Comparison of ENCODE assay signal across 1 cellular context in the genomic region with DNA sequence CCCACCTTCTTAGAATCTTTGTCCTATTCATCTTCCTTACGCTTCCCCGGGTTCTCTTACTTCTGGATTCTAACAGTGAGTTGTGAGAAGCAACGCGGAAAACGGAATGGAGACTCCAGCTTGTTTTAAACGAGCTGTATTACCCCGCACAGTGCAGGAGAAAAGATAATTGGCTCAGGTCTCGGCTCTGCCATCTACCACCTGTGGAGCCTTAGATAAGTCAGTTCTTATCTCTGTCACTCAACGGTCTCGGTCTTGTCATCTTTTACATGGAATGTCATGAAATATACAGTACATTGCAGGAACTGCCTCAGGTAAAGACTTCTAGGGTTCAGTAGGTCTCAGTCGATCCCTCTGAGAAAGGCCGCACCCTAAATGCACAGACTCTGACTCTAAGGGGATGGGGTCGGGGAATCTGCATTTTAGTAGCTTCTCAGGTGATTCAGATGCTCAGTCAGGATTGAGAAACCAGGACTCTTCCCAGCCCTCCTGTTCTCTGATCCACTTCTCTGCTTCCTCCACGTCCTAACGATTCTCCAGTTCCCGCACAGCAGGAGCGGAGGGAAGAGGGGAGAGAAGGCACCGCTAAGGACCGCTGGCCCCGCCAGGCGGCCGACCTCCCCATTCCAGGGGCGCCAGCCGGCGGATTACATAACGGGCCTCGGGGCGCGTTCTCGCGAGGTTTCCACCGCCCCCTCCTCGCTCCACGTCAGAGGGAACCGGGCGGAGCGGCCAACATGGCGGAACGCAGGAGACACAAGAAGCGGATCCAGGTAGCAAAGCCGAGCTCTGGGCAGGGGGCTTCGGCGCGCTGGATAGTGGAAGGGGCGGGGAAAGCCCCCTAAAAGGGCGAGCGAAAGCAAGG.
TF ChIP-seq lines count a peak whose summit lies in the region.

A gene with protein sequence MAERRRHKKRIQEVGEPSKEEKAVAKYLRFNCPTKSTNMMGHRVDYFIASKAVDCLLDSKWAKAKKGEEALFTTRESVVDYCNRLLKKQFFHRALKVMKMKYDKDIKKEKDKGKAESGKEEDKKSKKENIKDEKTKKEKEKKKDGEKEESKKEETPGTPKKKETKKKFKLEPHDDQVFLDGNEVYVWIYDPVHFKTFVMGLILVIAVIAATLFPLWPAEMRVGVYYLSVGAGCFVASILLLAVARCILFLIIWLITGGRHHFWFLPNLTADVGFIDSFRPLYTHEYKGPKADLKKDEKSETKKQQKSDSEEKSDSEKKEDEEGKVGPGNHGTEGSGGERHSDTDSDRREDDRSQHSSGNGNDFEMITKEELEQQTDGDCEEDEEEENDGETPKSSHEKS (plus strand): TSS at position 722 of the 865 bp plus-strand sequence. CDS start 16 bp downstream, at position 738.

TF ChIP-seq in K562, 482 proteins besides CTCF, POLR2A, EP300 and RAD21 (continued from another document and continues in another):
- TF ChIP-seq, protein P1, sequence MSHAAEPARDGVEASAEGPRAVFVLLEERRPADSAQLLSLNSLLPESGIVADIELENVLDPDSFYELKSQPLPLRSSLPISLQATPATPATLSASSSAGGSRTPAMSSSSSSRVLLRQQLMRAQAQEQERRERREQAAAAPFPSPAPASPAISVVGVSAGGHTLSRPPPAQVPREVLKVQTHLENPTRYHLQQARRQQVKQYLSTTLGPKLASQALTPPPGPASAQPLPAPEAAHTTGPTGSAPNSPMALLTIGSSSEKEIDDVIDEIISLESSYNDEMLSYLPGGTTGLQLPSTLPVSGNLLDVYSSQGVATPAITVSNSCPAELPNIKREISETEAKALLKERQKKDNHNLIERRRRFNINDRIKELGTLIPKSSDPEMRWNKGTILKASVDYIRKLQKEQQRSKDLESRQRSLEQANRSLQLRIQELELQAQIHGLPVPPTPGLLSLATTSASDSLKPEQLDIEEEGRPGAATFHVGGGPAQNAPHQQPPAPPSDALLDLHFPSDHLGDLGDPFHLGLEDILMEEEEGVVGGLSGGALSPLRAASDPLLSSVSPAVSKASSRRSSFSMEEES (CRISPR knock-in tag; IDR thresholded peaks at IDR 0.05), result no peak
- TF ChIP-seq MTA3 (IDR thresholded peaks at IDR 0.05; ENCODE audit: borderline replicate concordance), result no peak; the same call in 1 of the 2 replicates
- TF ChIP-seq ZNF347 (CRISPR knock-in tag; IDR thresholded peaks at IDR 0.05; ENCODE audit: low read depth), result no peak
- no peak for TF ChIP-seq MED1 (CRISPR knock-in tag; IDR thresholded peaks at IDR 0.05; ENCODE audit: borderline replicate concordance)
- TF ChIP-seq SMARCA4 (IDR thresholded peaks at IDR 0.05), result peak; percentile 72
- TF ChIP-seq MEIS2 (IDR thresholded peaks at IDR 0.05; ENCODE audit: partially characterized antibody), result peak; percentile 86
- no peak for TF ChIP-seq XRCC3 (IDR thresholded peaks at IDR 0.05)
- TF ChIP-seq, protein P2, sequence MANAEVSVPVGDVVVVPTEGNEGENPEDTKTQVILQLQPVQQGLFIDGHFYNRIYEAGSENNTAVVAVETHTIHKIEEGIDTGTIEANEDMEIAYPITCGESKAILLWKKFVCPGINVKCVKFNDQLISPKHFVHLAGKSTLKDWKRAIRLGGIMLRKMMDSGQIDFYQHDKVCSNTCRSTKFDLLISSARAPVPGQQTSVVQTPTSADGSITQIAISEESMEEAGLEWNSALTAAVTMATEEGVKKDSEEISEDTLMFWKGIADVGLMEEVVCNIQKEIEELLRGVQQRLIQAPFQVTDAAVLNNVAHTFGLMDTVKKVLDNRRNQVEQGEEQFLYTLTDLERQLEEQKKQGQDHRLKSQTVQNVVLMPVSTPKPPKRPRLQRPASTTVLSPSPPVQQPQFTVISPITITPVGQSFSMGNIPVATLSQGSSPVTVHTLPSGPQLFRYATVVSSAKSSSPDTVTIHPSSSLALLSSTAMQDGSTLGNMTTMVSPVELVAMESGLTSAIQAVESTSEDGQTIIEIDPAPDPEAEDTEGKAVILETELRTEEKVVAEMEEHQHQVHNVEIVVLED (CRISPR knock-in tag; IDR thresholded peaks at IDR 0.05), result peak; percentile 34; the same call in 1 of the 2 replicates
- no peak for TF ChIP-seq HSF4 (CRISPR knock-in tag; IDR thresholded peaks at IDR 0.05; ENCODE audit: borderline replicate concordance)
- TF ChIP-seq, protein P3, sequence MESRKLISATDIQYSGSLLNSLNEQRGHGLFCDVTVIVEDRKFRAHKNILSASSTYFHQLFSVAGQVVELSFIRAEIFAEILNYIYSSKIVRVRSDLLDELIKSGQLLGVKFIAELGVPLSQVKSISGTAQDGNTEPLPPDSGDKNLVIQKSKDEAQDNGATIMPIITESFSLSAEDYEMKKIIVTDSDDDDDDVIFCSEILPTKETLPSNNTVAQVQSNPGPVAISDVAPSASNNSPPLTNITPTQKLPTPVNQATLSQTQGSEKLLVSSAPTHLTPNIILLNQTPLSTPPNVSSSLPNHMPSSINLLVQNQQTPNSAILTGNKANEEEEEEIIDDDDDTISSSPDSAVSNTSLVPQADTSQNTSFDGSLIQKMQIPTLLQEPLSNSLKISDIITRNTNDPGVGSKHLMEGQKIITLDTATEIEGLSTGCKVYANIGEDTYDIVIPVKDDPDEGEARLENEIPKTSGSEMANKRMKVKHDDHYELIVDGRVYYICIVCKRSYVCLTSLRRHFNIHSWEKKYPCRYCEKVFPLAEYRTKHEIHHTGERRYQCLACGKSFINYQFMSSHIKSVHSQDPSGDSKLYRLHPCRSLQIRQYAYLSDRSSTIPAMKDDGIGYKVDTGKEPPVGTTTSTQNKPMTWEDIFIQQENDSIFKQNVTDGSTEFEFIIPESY (CRISPR knock-in tag; IDR thresholded peaks at IDR 0.05), result peak; percentile 67; the same call in 1 of the 2 replicates
- peak; percentile 29; the same call in 1 of the 2 replicates for TF ChIP-seq HCFC1 (IDR thresholded peaks at IDR 0.05; ENCODE audit: low read depth, low read length)
- TF ChIP-seq ZC3H8 (IDR thresholded peaks at IDR 0.05), result no peak
- no peak for TF ChIP-seq HDGF (IDR thresholded peaks at IDR 0.05)
- TF ChIP-seq, protein P4, sequence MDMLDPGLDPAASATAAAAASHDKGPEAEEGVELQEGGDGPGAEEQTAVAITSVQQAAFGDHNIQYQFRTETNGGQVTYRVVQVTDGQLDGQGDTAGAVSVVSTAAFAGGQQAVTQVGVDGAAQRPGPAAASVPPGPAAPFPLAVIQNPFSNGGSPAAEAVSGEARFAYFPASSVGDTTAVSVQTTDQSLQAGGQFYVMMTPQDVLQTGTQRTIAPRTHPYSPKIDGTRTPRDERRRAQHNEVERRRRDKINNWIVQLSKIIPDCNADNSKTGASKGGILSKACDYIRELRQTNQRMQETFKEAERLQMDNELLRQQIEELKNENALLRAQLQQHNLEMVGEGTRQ (CRISPR knock-in tag; IDR thresholded peaks at IDR 0.05), result no peak
- no peak for TF ChIP-seq YBX1 (IDR thresholded peaks at IDR 0.05)
- no peak for TF ChIP-seq ZNF232 (CRISPR knock-in tag; IDR thresholded peaks at IDR 0.05)
- no peak for TF ChIP-seq PPARD (CRISPR knock-in tag; IDR thresholded peaks at IDR 0.05)
- TF ChIP-seq, protein P5, sequence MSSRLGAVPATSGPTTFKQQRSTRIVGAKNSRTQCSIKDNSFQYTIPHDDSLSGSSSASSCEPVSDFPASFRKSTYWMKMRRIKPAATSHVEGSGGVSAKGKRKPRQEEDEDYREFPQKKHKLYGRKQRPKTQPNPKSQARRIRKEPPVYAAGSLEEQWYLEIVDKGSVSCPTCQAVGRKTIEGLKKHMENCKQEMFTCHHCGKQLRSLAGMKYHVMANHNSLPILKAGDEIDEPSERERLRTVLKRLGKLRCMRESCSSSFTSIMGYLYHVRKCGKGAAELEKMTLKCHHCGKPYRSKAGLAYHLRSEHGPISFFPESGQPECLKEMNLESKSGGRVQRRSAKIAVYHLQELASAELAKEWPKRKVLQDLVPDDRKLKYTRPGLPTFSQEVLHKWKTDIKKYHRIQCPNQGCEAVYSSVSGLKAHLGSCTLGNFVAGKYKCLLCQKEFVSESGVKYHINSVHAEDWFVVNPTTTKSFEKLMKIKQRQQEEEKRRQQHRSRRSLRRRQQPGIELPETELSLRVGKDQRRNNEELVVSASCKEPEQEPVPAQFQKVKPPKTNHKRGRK (tag; IDR thresholded peaks at IDR 0.05), result no peak
- TF ChIP-seq ARID2 (IDR thresholded peaks at IDR 0.05), result no peak
- TF ChIP-seq ZNF668 (CRISPR knock-in tag; IDR thresholded peaks at IDR 0.05), result no peak
- no peak for TF ChIP-seq FIP1L1 (IDR thresholded peaks at IDR 0.05; ENCODE audit: low read depth, low read length, poor library complexity, severe bottlenecking)
- TF ChIP-seq BACH1 (tag; IDR thresholded peaks at IDR 0.05), result no peak
- TF ChIP-seq ZNF717 (CRISPR knock-in tag; IDR thresholded peaks at IDR 0.05), result no peak
- TF ChIP-seq, protein P6, sequence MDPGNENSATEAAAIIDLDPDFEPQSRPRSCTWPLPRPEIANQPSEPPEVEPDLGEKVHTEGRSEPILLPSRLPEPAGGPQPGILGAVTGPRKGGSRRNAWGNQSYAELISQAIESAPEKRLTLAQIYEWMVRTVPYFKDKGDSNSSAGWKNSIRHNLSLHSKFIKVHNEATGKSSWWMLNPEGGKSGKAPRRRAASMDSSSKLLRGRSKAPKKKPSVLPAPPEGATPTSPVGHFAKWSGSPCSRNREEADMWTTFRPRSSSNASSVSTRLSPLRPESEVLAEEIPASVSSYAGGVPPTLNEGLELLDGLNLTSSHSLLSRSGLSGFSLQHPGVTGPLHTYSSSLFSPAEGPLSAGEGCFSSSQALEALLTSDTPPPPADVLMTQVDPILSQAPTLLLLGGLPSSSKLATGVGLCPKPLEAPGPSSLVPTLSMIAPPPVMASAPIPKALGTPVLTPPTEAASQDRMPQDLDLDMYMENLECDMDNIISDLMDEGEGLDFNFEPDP (CRISPR knock-in tag; IDR thresholded peaks at IDR 0.05), result no peak
- TF ChIP-seq, protein P7, sequence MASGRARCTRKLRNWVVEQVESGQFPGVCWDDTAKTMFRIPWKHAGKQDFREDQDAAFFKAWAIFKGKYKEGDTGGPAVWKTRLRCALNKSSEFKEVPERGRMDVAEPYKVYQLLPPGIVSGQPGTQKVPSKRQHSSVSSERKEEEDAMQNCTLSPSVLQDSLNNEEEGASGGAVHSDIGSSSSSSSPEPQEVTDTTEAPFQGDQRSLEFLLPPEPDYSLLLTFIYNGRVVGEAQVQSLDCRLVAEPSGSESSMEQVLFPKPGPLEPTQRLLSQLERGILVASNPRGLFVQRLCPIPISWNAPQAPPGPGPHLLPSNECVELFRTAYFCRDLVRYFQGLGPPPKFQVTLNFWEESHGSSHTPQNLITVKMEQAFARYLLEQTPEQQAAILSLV (tag; IDR thresholded peaks at IDR 0.05), result no peak
- peak; percentile 90 for TF ChIP-seq NFRKB (IDR thresholded peaks at IDR 0.05; ENCODE audit: low read depth)
- TF ChIP-seq GABPA (tag; conservative IDR thresholded peaks at IDR 0.05; ENCODE audit: low read depth), result no peak; the same call in 1 of the 2 replicates
- TF ChIP-seq KDM5B (IDR thresholded peaks at IDR 0.05; ENCODE audit: insufficient replicate concordance, low read depth, low read length), result peak; percentile 96
- TF ChIP-seq ZNF224 (CRISPR knock-in tag; IDR thresholded peaks at IDR 0.05), result no peak
- no peak; the same call in 1 of the 2 replicates for TF ChIP-seq CBX1 (IDR thresholded peaks at IDR 0.05; ENCODE audit: low read depth)
- TF ChIP-seq, protein P8, sequence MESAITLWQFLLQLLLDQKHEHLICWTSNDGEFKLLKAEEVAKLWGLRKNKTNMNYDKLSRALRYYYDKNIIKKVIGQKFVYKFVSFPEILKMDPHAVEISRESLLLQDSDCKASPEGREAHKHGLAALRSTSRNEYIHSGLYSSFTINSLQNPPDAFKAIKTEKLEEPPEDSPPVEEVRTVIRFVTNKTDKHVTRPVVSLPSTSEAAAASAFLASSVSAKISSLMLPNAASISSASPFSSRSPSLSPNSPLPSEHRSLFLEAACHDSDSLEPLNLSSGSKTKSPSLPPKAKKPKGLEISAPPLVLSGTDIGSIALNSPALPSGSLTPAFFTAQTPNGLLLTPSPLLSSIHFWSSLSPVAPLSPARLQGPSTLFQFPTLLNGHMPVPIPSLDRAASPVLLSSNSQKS (CRISPR knock-in tag; IDR thresholded peaks at IDR 0.05), result no peak
- TF ChIP-seq MEF2A (IDR thresholded peaks at IDR 0.05; ENCODE audit: control insufficient read depth, low read depth, low read length), result no peak
- peak; percentile 50; the same call in 1 of the 2 replicates for TF ChIP-seq ZZZ3 (IDR thresholded peaks at IDR 0.05)
- TF ChIP-seq SMARCE1 (IDR thresholded peaks at IDR 0.05), result peak; percentile 61; the same call in 1 of the 2 replicates
- no peak for TF ChIP-seq IFI16 (CRISPR knock-in tag; IDR thresholded peaks at IDR 0.05)
- no peak for TF ChIP-seq ZNF431 (CRISPR knock-in tag; IDR thresholded peaks at IDR 0.05)
- peak in 1 of 2 experiments; percentile 35; a peak in 1 of 4 replicates for TF ChIP-seq HDAC1 (IDR thresholded peaks at IDR 0.05)
- no peak for TF ChIP-seq PCBP2 (IDR thresholded peaks at IDR 0.05; ENCODE audit: low read depth, low read length, poor library complexity, severe bottlenecking)
- TF ChIP-seq, protein P9, sequence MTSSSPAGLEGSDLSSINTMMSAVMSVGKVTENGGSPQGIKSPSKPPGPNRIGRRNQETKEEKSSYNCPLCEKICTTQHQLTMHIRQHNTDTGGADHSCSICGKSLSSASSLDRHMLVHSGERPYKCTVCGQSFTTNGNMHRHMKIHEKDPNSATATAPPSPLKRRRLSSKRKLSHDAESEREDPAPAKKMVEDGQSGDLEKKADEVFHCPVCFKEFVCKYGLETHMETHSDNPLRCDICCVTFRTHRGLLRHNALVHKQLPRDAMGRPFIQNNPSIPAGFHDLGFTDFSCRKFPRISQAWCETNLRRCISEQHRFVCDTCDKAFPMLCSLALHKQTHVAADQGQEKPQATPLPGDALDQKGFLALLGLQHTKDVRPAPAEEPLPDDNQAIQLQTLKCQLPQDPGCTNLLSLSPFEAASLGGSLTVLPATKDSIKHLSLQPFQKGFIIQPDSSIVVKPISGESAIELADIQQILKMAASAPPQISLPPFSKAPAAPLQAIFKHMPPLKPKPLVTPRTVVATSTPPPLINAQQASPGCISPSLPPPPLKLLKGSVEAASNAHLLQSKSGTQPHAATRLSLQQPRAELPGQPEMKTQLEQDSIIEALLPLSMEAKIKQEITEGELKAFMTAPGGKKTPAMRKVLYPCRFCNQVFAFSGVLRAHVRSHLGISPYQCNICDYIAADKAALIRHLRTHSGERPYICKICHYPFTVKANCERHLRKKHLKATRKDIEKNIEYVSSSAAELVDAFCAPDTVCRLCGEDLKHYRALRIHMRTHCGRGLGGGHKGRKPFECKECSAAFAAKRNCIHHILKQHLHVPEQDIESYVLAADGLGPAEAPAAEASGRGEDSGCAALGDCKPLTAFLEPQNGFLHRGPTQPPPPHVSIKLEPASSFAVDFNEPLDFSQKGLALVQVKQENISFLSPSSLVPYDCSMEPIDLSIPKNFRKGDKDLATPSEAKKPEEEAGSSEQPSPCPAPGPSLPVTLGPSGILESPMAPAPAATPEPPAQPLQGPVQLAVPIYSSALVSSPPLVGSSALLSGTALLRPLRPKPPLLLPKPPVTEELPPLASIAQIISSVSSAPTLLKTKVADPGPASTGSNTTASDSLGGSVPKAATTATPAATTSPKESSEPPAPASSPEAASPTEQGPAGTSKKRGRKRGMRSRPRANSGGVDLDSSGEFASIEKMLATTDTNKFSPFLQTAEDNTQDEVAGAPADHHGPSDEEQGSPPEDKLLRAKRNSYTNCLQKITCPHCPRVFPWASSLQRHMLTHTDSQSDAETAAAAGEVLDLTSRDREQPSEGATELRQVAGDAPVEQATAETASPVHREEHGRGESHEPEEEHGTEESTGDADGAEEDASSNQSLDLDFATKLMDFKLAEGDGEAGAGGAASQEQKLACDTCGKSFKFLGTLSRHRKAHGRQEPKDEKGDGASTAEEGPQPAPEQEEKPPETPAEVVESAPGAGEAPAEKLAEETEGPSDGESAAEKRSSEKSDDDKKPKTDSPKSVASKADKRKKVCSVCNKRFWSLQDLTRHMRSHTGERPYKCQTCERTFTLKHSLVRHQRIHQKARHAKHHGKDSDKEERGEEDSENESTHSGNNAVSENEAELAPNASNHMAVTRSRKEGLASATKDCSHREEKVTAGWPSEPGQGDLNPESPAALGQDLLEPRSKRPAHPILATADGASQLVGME (CRISPR knock-in tag; IDR thresholded peaks at IDR 0.05), result no peak
- TF ChIP-seq NFATC3 (IDR thresholded peaks at IDR 0.05), result no peak
- no peak for TF ChIP-seq ZNF253 (CRISPR knock-in tag; conservative IDR thresholded peaks at IDR 0.05)
